In genomic region chr11:46391578-46392420, GRCh38 we compare ENCODE assay signal across 1 cellular context.
TF ChIP-seq lines count a peak whose summit lies in the region.

CHRM4 (minus strand) TSS chr11:46391776; CDS start chr11:46386557, 5,219 bp downstream.

TF ChIP-seq in HepG2, 621 proteins besides CTCF, POLR2A, EP300 and RAD21 (continued from another document):
- TF ChIP-seq ZNF850 (CRISPR knock-in tag; conservative IDR thresholded peaks at IDR 0.05) (no peak), STAG1 (CRISPR knock-in tag; IDR thresholded peaks at IDR 0.05) (peak; percentile 42; the same call in 1 of the 2 replicates), ISX (CRISPR knock-in tag; conservative IDR thresholded peaks at IDR 0.05) (no peak)
- TF ChIP-seq, protein P1, sequence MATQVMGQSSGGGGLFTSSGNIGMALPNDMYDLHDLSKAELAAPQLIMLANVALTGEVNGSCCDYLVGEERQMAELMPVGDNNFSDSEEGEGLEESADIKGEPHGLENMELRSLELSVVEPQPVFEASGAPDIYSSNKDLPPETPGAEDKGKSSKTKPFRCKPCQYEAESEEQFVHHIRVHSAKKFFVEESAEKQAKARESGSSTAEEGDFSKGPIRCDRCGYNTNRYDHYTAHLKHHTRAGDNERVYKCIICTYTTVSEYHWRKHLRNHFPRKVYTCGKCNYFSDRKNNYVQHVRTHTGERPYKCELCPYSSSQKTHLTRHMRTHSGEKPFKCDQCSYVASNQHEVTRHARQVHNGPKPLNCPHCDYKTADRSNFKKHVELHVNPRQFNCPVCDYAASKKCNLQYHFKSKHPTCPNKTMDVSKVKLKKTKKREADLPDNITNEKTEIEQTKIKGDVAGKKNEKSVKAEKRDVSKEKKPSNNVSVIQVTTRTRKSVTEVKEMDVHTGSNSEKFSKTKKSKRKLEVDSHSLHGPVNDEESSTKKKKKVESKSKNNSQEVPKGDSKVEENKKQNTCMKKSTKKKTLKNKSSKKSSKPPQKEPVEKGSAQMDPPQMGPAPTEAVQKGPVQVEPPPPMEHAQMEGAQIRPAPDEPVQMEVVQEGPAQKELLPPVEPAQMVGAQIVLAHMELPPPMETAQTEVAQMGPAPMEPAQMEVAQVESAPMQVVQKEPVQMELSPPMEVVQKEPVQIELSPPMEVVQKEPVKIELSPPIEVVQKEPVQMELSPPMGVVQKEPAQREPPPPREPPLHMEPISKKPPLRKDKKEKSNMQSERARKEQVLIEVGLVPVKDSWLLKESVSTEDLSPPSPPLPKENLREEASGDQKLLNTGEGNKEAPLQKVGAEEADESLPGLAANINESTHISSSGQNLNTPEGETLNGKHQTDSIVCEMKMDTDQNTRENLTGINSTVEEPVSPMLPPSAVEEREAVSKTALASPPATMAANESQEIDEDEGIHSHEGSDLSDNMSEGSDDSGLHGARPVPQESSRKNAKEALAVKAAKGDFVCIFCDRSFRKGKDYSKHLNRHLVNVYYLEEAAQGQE (IDR thresholded peaks at IDR 0.05; ENCODE audit: borderline replicate concordance in 1 of 2, low read depth in 1 of 2, low read length in 2 of 2), result peak in 1 of 2 experiments; percentile 57; a peak in 1 of 4 replicates
